ENCODE assay signal across 15 cellular contexts in the genomic region with DNA sequence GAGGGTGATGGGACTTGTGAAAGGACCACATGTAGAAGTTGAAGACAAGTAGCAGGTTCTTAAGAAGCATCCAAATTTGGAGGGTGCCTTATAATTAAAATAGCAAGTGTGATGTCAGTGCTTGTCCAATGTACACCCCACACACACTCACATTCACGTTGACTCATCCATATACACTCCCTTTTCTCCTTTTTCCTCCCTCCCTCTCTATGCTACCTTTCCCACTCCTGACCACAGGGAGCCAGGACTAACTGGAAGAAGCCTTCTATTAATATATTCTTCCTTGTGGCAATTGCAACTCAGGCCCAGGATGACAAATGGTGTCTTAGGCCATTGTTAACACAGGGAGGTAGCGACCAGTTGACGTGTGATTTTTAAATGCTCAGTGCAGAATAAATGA. TPM values are rescaled to one million over a fixed set of nuclear protein-coding genes. Genes with fewer than 3 reads are reported as not detected.
DNase-seq lines count a peak whose midpoint lies in the region; ATAC-seq, FAIRE-seq and TF ChIP-seq lines count a peak whose summit lies in the region.
"Had no signal": no experiment of that assay in that cellular context is flagged by ENCODE, and none has a peak within 500 bp of the region (broad histone marks: within the 10 kb centered on the region; RNA-seq: fewer than 3 reads in every experiment).

No MANE protein-coding gene starts in this region.

- peak; percentile 67 for FAIRE-seq in RCC 7860 (lab: Jason Lieb, UNC)
- FAIRE-seq: kidney had no signal

- H3K9me3 ChIP-seq in effector memory CD4-positive, alpha-beta T cell (ENCODE audit: control insufficient read depth, low read length): no peaks in the 10 kb centered on the region
- H3K9me3 ChIP-seq in stomach: no peaks in the 10 kb centered on the region

- peaks cover 70% of the 10 kb centered on the region for H3K4me1 Mint-ChIP-seq in activated naive CD4-positive, alpha-beta T cell treated with anti-CD3 and anti-CD28 coated beads for 36 hours (ENCODE audit: low read depth)

- H3K36me3 Mint-ChIP-seq in activated naive CD4-positive, alpha-beta T cell treated with anti-CD3 and anti-CD28 coated beads for 36 hours (ENCODE audit: low read depth): peaks cover 25% of the 10 kb centered on the region

- peaks cover 57% of the 10 kb centered on the region for H3K4me1 ChIP-seq in effector memory CD4-positive, alpha-beta T cell (ENCODE audit: control insufficient read depth, insufficient read depth, low read length, poor library complexity, severe bottlenecking)
- H3K4me1 ChIP-seq in stomach: peaks cover 0 to 42% (median 9%) of the 10 kb centered on the region in 4 donors

- CTCF ChIA-PET in activated naive CD4-positive, alpha-beta T cell treated with anti-CD3 and anti-CD28 coated beads for 36 hours (lab: Charles Lee): interaction anchor here (0.8 to 2.9 kb wide), 6 partner anchors 8 to 58 kb away, joined by 3 to 15 read pairs (median 4); no protein-coding TSS in a partner anchor

- no peak overlapping the region for H3K4me3 Mint-ChIP-seq in activated naive CD4-positive, alpha-beta T cell treated with anti-CD3 and anti-CD28 coated beads for 36 hours
- H3K4me3 Mint-ChIP-seq: nephron had no signal

- TF ChIP-seq POLR2A in stomach (IDR thresholded peaks at IDR 0.05): no peak

- H3K36me3 ChIP-seq in effector memory CD4-positive, alpha-beta T cell (ENCODE audit: control insufficient read depth, insufficient read depth, low read length): peaks cover 7% of the 10 kb centered on the region
- peaks cover 0 to 38% (median 21%) of the 10 kb centered on the region in 4 donors for H3K36me3 ChIP-seq in stomach

- no peak for TF ChIP-seq EP300 in stomach (IDR thresholded peaks at IDR 0.05)

- no peaks in the 10 kb centered on the region for H3K27me3 ChIP-seq in effector memory CD4-positive, alpha-beta T cell (replicated peaks; ENCODE audit: control insufficient read depth, insufficient read depth, low read length, poor library complexity, severe bottlenecking)
- H3K27me3 ChIP-seq in stomach: no peaks in the 10 kb centered on the region

- WGBS in stomach, 5 donors: 66 to 97% (median 85%) methylated on average over 3 of the region's 3 CpGs

- peak overlapping the region; percentile 86 for H3K27ac ChIP-seq in effector memory CD4-positive, alpha-beta T cell (ENCODE audit: insufficient read depth, low read length, poor library complexity, severe bottlenecking)
- H3K27ac ChIP-seq in stomach: peak overlapping the region in 3 of 5 donors; percentile 36 to 63 (median 47)

- peak overlapping the region; percentile 10 for H3K4me3 ChIP-seq in effector memory CD4-positive, alpha-beta T cell (ENCODE audit: insufficient read depth, low read depth, low read length, poor library complexity, severe bottlenecking)
- no peak overlapping the region for H3K4me3 ChIP-seq in stomach

- H3K27ac Mint-ChIP-seq in activated naive CD4-positive, alpha-beta T cell treated with anti-CD3 and anti-CD28 coated beads for 36 hours: peak overlapping the region; percentile 87

- intact Hi-C loops in activated naive CD4-positive, alpha-beta T cell treated with anti-CD3 and anti-CD28 coated beads for 36 hours (cut with micrococcal nuclease): loop anchor here (2.0 to 10.0 kb wide), 3 partner anchors 35 to 409 kb away; no protein-coding TSS in a partner anchor
- intact Hi-C loops in stomach (cut with DNase I; ENCODE audit: low total_unique reads): no loop called here

- no peaks in the 10 kb centered on the region for H3K9me3 Mint-ChIP-seq in activated naive CD4-positive, alpha-beta T cell treated with anti-CD3 and anti-CD28 coated beads for 36 hours
- H3K9me3 Mint-ChIP-seq: nephron had no signal

- no peaks in the 10 kb centered on the region for H3K27me3 Mint-ChIP-seq in activated naive CD4-positive, alpha-beta T cell treated with anti-CD3 and anti-CD28 coated beads for 36 hours (ENCODE audit: low read depth)

- TF ChIP-seq CTCF in stomach (IDR thresholded peaks at IDR 0.05): no peak

- ATAC-seq in HG03097 (IDR thresholded peaks at IDR 0.05; ENCODE audit: low FRiP score, unreplicated experiment): no peak

- no peak for DNase-seq in activated naive CD4-positive, alpha-beta T cell treated with anti-CD3 and anti-CD28 coated beads for 36 hours
- no peak for DNase-seq in activated naive CD4-positive, alpha-beta T cell treated with anti-CD3 and anti-CD28 coated beads, Interleukin-2, amount 50 U/mL, for 16 hours
- DNase-seq in RCC 7860 (ENCODE audit: low spot score) (peak; percentile 50), stomach (no peak), globus pallidus (ENCODE audit: low spot score) (no peak), SKM-1 treated with dmso at 0.1 percent for 144 hours (lab: John Stamatoyannopoulos, UW; ENCODE audit: unreplicated experiment) (no peak)
- no peak for DNase-seq in effector memory CD4-positive, alpha-beta T cell
- DNase-seq: kidney, NCI-H1436, NCI-H82, T-helper 9 cell had no signal

RNA-seq across cellular contexts. Expression of a gene that starts 16.3 kb away (rescaled TPM):
- 10 to 100 TPM; 37.4 to 38.8 TPM for total RNA-seq in activated naive CD4-positive, alpha-beta T cell treated with anti-CD3 and anti-CD28 coated beads for 36 hours
- 10 to 100 TPM in 4 of 5 donors, under 1 TPM in 1; 0.58 to 24.4 (median 16.4) TPM for total RNA-seq in stomach
- 1 to 10 TPM; 3.0 to 5.8 (median 4.5) TPM for polyA plus RNA-seq in stomach
- total RNA-seq: G401, HT-29 had no signal
